In the genomic region with DNA sequence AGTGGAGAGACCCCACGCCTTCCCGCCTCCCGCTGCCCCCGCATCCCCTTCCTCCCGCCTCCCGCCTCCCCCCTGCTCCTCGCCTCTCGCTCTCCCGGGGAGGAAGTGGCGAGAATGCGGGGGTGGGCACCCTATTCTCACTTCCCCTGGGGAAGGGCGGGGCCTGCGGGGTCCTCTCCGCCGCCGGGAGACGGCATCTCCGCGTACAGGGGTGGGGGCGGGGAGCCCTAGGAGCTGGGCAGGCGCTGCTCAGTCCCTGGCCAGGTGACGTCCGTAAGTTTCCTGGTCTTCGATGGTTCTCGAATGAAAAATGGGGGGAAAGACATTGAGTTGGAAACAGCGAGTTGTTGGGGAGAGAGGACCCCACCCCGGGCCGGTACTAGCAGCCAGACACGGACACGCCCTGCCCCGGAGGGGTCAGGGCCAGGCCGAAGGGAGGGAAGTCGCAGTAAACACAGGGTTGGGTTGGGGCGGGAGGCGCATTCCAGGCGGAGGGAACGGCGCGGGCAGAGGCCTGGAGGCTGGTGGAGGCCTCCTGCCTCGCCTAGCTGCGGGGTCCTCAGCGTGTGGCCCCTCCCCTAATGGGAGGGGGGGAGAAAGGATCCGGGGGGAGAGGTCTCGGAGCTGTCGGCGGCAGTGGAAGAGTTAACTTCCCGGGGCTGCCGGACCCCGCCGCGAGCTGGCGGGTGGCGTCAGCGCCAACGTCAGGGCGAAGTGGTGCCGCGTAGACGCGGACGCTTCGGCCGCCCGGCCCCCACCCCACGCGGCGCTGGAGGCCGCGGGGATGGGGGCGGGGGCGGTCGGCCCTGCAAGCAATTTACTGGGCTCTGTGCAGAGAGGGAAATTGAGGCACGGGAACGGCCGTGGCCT, we compare ENCODE assay signal across 8 cellular contexts. TPM values are rescaled to one million over a fixed set of nuclear protein-coding genes. Genes with fewer than 3 reads are reported as not detected.
A peak's percentile ranks its signal among the peaks of the same experiment; 100 is the strongest.
DNase-seq lines count a peak whose midpoint lies in the region; ATAC-seq lines count a peak whose summit lies in the region.

No MANE protein-coding gene starts in this region.

- ATAC-seq in HG02610 (IDR thresholded peaks at IDR 0.05; ENCODE audit: unreplicated experiment) (peak; percentile 34), esophagus mucosa (peak; percentile 65), HG03469 (IDR thresholded peaks at IDR 0.05; ENCODE audit: unreplicated experiment) (no peak)
- peak; percentile 58 for ATAC-seq in stimulated activated effector memory CD8-positive, alpha-beta T cell treated with anti-CD3 and anti-CD28 coated beads, Interleukin-12 subunit alpha, Interleukin-12 subunit beta, amount 100 ng/mL, for 72 hours

- peaks cover 10% of the 10 kb centered on the region for H3K36me3 Mint-ChIP-seq in activated T-cell treated with anti-CD3 and anti-CD28 coated beads, Interleukin-2, amount 50 U/mL, for 24 hours (ENCODE audit: low read depth)
- H3K36me3 Mint-ChIP-seq in stimulated activated effector memory CD8-positive, alpha-beta T cell treated with anti-CD3 and anti-CD28 coated beads, Interleukin-12 subunit alpha, Interleukin-12 subunit beta, amount 100 ng/mL, for 72 hours, result peaks cover 53% of the 10 kb centered on the region

- H3K4me1 ChIP-seq in NT2/D1 (ENCODE audit: insufficient read depth, insufficient read length) (peaks cover 30% of the 10 kb centered on the region), muscle layer of colon (ENCODE audit: insufficient read depth, low read length) (peaks cover 14% of the 10 kb centered on the region)

- H3K36me3 ChIP-seq in NT2/D1 (ENCODE audit: insufficient read depth, insufficient read length, low read length), result no peaks in the 10 kb centered on the region
- no peaks in the 10 kb centered on the region for H3K36me3 ChIP-seq in muscle layer of colon (ENCODE audit: insufficient read depth, low read length)

- DNase-seq in GM03348 (ENCODE audit: low spot score) (peak; percentile 85), NT2/D1 (ENCODE audit: low read depth, low spot score) (no peak)
- DNase-seq in activated T-cell treated with anti-CD3 and anti-CD28 coated beads, Interleukin-2, amount 50 U/mL, for 24 hours, result peak; percentile 90
- peak; percentile 79 to 95 for DNase-seq in stimulated activated effector memory CD8-positive, alpha-beta T cell treated with anti-CD3 and anti-CD28 coated beads, Interleukin-12 subunit alpha, Interleukin-12 subunit beta, amount 100 ng/mL, for 72 hours (ENCODE audit: low spot score in 2 of 2)

- peaks cover 69% of the 10 kb centered on the region for H3K4me1 Mint-ChIP-seq in activated T-cell treated with anti-CD3 and anti-CD28 coated beads, Interleukin-2, amount 50 U/mL, for 24 hours (ENCODE audit: low read depth)
- H3K4me1 Mint-ChIP-seq in stimulated activated effector memory CD8-positive, alpha-beta T cell treated with anti-CD3 and anti-CD28 coated beads, Interleukin-12 subunit alpha, Interleukin-12 subunit beta, amount 100 ng/mL, for 72 hours, result peaks cover 75% of the 10 kb centered on the region

- H3K9ac ChIP-seq in NT2/D1 (ENCODE audit: insufficient read length, low read depth) (peak overlapping the region; percentile 92), muscle layer of colon (ENCODE audit: low read length) (peak overlapping the region; percentile 88)

- peaks cover 4% of the 10 kb centered on the region for H3K9me3 Mint-ChIP-seq in activated T-cell treated with anti-CD3 and anti-CD28 coated beads, Interleukin-2, amount 50 U/mL, for 24 hours
- no peaks in the 10 kb centered on the region for H3K9me3 Mint-ChIP-seq in stimulated activated effector memory CD8-positive, alpha-beta T cell treated with anti-CD3 and anti-CD28 coated beads, Interleukin-12 subunit alpha, Interleukin-12 subunit beta, amount 100 ng/mL, for 72 hours

- H3K4me3 ChIP-seq in NT2/D1 (ENCODE audit: insufficient read length, low read depth), result peak overlapping the region; percentile 81
- H3K4me3 ChIP-seq in muscle layer of colon (ENCODE audit: low read depth in 1 of 2, low read length in 2 of 2), result peak overlapping the region; percentile 79 to 95

- H3K27ac Mint-ChIP-seq in activated T-cell treated with anti-CD3 and anti-CD28 coated beads, Interleukin-2, amount 50 U/mL, for 24 hours, result peak overlapping the region; percentile 99
- peak overlapping the region; percentile 88 for H3K27ac Mint-ChIP-seq in stimulated activated effector memory CD8-positive, alpha-beta T cell treated with anti-CD3 and anti-CD28 coated beads, Interleukin-12 subunit alpha, Interleukin-12 subunit beta, amount 100 ng/mL, for 72 hours

- H3K27ac ChIP-seq in muscle layer of colon (ENCODE audit: low read depth, low read length), result peak overlapping the region; percentile 79

- H3K27me3 ChIP-seq in NT2/D1 (ENCODE audit: insufficient read depth, insufficient read length), result no peaks in the 10 kb centered on the region
- no peaks in the 10 kb centered on the region for H3K27me3 ChIP-seq in muscle layer of colon (ENCODE audit: control insufficient read depth in 1 of 2, insufficient read depth in 2 of 2, low read length in 2 of 2)

- no peaks in the 10 kb centered on the region for H3K27me3 Mint-ChIP-seq in activated T-cell treated with anti-CD3 and anti-CD28 coated beads, Interleukin-2, amount 50 U/mL, for 24 hours

- no peaks in the 10 kb centered on the region for H3K9me3 ChIP-seq in NT2/D1 (ENCODE audit: insufficient read depth, low read length)
- no peaks in the 10 kb centered on the region for H3K9me3 ChIP-seq in muscle layer of colon (ENCODE audit: low read length)

- H3K4me3 Mint-ChIP-seq in activated T-cell treated with anti-CD3 and anti-CD28 coated beads, Interleukin-2, amount 50 U/mL, for 24 hours, result peak overlapping the region; percentile 84
- H3K4me3 Mint-ChIP-seq in stimulated activated effector memory CD8-positive, alpha-beta T cell treated with anti-CD3 and anti-CD28 coated beads, Interleukin-12 subunit alpha, Interleukin-12 subunit beta, amount 100 ng/mL, for 72 hours, result peak overlapping the region; percentile 91

RNA-seq across cellular contexts. Expression of gene JUND, which starts 10.4 kb away (rescaled TPM):
- 61.5 TPM for total RNA-seq in esophagus mucosa

RNA-seq across cellular contexts. Expression of gene IQCN, which starts 17.6 kb away (rescaled TPM):
- 0.56 TPM for total RNA-seq in esophagus mucosa

RNA-seq across cellular contexts. Expression of gene LSM4, which starts 31.1 kb away (rescaled TPM):
- total RNA-seq in esophagus mucosa, result 85.0 TPM

RNA-seq across cellular contexts. Expression of gene PGPEP1, which starts 48.6 kb away (rescaled TPM):
- total RNA-seq in esophagus mucosa, result 5.5 TPM
